In genomic region chr1:64942648-64943047, GRCh38 we compare ENCODE assay signal across 24 cellular contexts.
"Had no signal": no experiment of that assay in that cellular context is flagged by ENCODE, and none has a peak within 500 bp of the region (broad histone marks: within the 10 kb centered on the region; RNA-seq: fewer than 3 reads in every experiment).

No MANE protein-coding gene starts in this region.

- H3K4me3 Mint-ChIP-seq: activated CD4-positive, alpha-beta T cell treated with anti-CD3 and anti-CD28 coated beads, Interleukin-2, amount 10 ng/mL, durations not matched to agents 7 days and 5 days; activated CD8-positive, alpha-beta T cell treated with anti-CD3 and anti-CD28 coated beads, Interleukin-2, amount 10 ng/mL, durations not matched to agents 7 days and 5 days had no signal

- FAIRE-seq: endothelial cell of umbilical vein had no signal

- DNase-seq: activated CD4-positive, alpha-beta T cell treated with anti-CD3 and anti-CD28 coated beads, Interleukin-2, amount 10 ng/mL, durations not matched to agents 7 days and 5 days; activated CD4-positive, CD25-positive, alpha-beta regulatory T cell; activated CD8-positive, alpha-beta memory T cell treated with anti-CD3 and anti-CD28 coated beads, Interleukin-2, amount 50 U/mL, for 4 hours; activated CD8-positive, alpha-beta T cell treated with anti-CD3 and anti-CD28 coated beads, Interleukin-2, amount 10 ng/mL, durations not matched to agents 7 days and 5 days; activated effector memory CD4-positive, alpha-beta T cell treated with Interleukin-2 at 50 U/mL for 16 hours; activated naive CD4-positive, alpha-beta T cell treated with anti-CD3 and anti-CD28 coated beads, Interleukin-2, amount 50 U/mL, for 16 hours; activated T-cell treated with anti-CD3 and anti-CD28 coated beads, Interleukin-2, amount 50 U/mL, for 48 hours; amniotic stem cell; dermis blood vessel endothelial cell; effector memory CD4-positive, alpha-beta T cell; foreskin fibroblast; kidney glomerular epithelial cell; left ventricle myocardium inferior; mammary epithelial cell; midbrain; occipital lobe; posterior cingulate gyrus; stimulated activated CD4-positive, alpha-beta T cell treated with anti-CD3 and anti-CD28 coated beads, Interleukin-12 subunit alpha, Interleukin-12 subunit beta, amount 100 ng/mL, for 4 hours; stimulated activated CD4-positive, alpha-beta T cell treated with anti-CD3 and anti-CD28 coated beads, Interleukin-1b, Interleukin-23, amount 100 ng/mL, for 48 hours; stimulated activated naive CD4-positive, alpha-beta T cell treated with Interleukin-2 at 50 U/mL for 16 hours; substantia nigra; T1000; tibial artery had no signal

- ATAC-seq: activated CD8-positive, alpha-beta T cell treated with anti-CD3 and anti-CD28 coated beads, Interleukin-2, amount 10 ng/mL, durations not matched to agents 7 days and 5 days had no signal

- H3K27ac Mint-ChIP-seq: activated CD4-positive, alpha-beta T cell treated with anti-CD3 and anti-CD28 coated beads, Interleukin-2, amount 10 ng/mL, durations not matched to agents 7 days and 5 days; activated CD8-positive, alpha-beta T cell treated with anti-CD3 and anti-CD28 coated beads, Interleukin-2, amount 10 ng/mL, durations not matched to agents 7 days and 5 days had no signal

- H3K27me3 Mint-ChIP-seq: activated CD4-positive, alpha-beta T cell treated with anti-CD3 and anti-CD28 coated beads, Interleukin-2, amount 10 ng/mL, durations not matched to agents 7 days and 5 days had no signal
